Comparison of ENCODE assay signal across 1 cellular context in the genomic region with DNA sequence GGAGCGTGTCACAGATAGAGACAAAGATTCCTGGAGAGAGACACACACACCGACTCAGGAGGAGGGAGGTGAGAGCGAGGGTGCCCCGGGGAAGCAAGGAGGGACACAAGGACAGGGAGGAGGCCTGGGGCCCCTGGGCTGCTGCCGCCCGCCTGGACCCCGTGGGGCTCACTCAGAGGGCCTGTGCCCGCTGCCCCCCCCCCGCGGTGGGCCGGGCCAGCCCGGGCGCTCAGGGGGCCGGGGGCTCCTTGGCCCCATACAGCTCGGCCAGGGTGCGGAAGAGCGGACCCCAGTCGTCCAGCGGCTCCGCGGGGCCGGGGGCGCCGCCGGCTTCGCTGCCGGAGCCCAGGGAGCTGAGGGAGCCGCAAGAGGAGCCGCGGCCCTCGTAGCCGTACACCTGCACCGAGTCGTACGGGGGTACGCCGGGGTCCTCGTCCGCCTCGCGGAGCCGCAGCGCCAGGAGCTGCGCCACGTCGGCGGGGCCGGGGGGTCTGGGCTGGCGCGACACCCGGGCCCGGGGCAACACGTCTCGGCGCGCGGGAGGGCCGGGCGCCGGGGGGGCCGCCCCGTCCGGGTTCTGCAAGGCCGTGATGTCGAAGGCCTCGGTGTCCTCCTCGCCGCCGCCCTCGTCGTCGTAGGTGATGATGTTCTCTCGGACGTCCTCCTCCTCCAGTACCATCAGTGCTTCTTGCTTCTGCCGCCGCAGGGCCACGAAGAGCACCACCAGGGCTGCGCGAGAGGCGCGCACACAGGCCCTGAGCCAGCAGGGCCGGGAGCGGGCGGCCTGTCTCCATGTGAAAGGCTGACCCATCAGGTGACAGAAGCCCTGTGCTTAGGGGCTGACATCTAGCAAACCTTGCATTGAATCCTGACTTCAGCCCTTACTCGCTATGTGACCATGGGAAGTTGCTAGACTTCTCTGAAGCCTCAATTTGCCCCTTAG.
TF ChIP-seq lines count a peak whose summit lies in the region.

No MANE protein-coding gene starts in this region.

TF ChIP-seq in HepG2, 621 proteins besides CTCF, POLR2A, EP300 and RAD21:
- no peak for TF ChIP-seq ZNF44 (CRISPR knock-in tag; IDR thresholded peaks at IDR 0.05)
- 0 out of 2 replicates have a peak, but pooled peaks have one; percentile 28 for TF ChIP-seq TMF1 (CRISPR knock-in tag; IDR thresholded peaks at IDR 0.05; ENCODE audit: low read depth)
